31 cellular contexts compared by ENCODE assay signal in the genomic region with DNA sequence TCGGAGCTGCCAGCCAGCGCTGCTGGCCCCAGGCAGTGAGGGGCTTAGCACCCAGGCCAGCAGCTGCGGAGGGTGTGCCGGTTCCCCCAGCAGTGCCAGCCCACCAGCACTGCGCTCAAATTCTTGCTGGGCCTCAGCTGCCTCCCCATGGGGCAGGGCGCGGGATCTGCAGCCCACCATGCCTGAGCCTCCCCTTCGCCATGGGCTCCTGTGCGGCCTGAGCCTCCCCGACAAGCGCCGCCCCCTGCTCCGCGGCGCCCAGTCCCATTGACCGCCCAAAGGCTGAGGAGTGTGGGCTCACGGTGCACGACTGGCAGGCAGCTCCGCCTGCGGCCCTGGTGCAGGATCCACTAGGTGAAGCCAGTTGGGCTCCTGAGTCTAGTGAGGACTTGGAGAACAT.
"Had no signal": no experiment of that assay in that cellular context is flagged by ENCODE, and none has a peak within 500 bp of the region (broad histone marks: within the 10 kb centered on the region; RNA-seq: fewer than 3 reads in every experiment).

No MANE protein-coding gene starts in this region.

- ATAC-seq: activated CD4-positive, alpha-beta T cell treated with anti-CD3 and anti-CD28 coated beads for 36 hours; activated CD8-positive, alpha-beta memory T cell treated with anti-CD3 and anti-CD28 coated beads, Interleukin-2, amount 10 ng/mL, durations not matched to agents 7 days and 5 days; activated CD8-positive, alpha-beta T cell treated with anti-CD3 and anti-CD28 coated beads, Interleukin-2, amount 10 ng/mL, durations not matched to agents 7 days and 5 days; activated naive CD8-positive, alpha-beta T cell treated with anti-CD3 and anti-CD28 coated beads, Interleukin-2, amount 50 U/mL, for 24 hours; body of pancreas; esophagus mucosa; T-helper 17 cell had no signal

- H3K36me3 ChIP-seq: adrenal gland, colonic mucosa had no signal

- H3K4me1 Mint-ChIP-seq: activated CD4-positive, alpha-beta T cell treated with anti-CD3 and anti-CD28 coated beads for 36 hours; activated CD4-positive, alpha-beta T cell treated with anti-CD3 and anti-CD28 coated beads, Interleukin-2, amount 10 ng/mL, durations not matched to agents 24 days and 14 days; activated CD8-positive, alpha-beta memory T cell treated with anti-CD3 and anti-CD28 coated beads, Interleukin-2, amount 10 ng/mL, durations not matched to agents 7 days and 5 days; activated naive CD4-positive, alpha-beta T cell treated with anti-CD3 and anti-CD28 coated beads, Interleukin-2, amount 50 U/mL, for 24 hours; activated naive CD8-positive, alpha-beta T cell treated with anti-CD3 and anti-CD28 coated beads for 36 hours; activated naive CD8-positive, alpha-beta T cell treated with anti-CD3 and anti-CD28 coated beads, Interleukin-2, amount 50 U/mL, for 24 hours; endodermal cell; T-helper 17 cell had no signal

- H3K9me3 Mint-ChIP-seq: activated CD4-positive, alpha-beta T cell treated with anti-CD3 and anti-CD28 coated beads, Interleukin-2, amount 10 ng/mL, durations not matched to agents 24 days and 14 days; activated naive CD4-positive, alpha-beta T cell treated with anti-CD3 and anti-CD28 coated beads for 36 hours; activated naive CD4-positive, alpha-beta T cell treated with anti-CD3 and anti-CD28 coated beads, Interleukin-2, amount 50 U/mL, for 24 hours; activated naive CD8-positive, alpha-beta T cell treated with anti-CD3 and anti-CD28 coated beads for 36 hours; activated naive CD8-positive, alpha-beta T cell treated with anti-CD3 and anti-CD28 coated beads, Interleukin-2, amount 50 U/mL, for 24 hours; activated T-helper 1 cell treated with anti-CD3 and anti-CD28 coated beads, Interleukin-12 subunit alpha, Interleukin-12 subunit beta, Interleukin-2, Interleukin-4 antibody, amounts not matched to agents 30 ng/mL and 10 ng/mL and 1 ng/mL, durations not matched to agents 14 hours and 24 hours and 36 hours had no signal

- H3K27me3 ChIP-seq: adrenal gland, body of pancreas, colonic mucosa had no signal

- H3K27ac ChIP-seq: adrenal gland, body of pancreas, colonic mucosa had no signal

- H3K27me3 Mint-ChIP-seq: activated CD4-positive, alpha-beta T cell treated with anti-CD3 and anti-CD28 coated beads, Interleukin-2, amount 10 ng/mL, durations not matched to agents 24 days and 14 days; activated CD8-positive, alpha-beta memory T cell treated with anti-CD3 and anti-CD28 coated beads, Interleukin-2, amount 10 ng/mL, durations not matched to agents 7 days and 5 days had no signal

- H3K36me3 Mint-ChIP-seq: activated CD4-positive, alpha-beta memory T cell treated with anti-CD3 and anti-CD28 coated beads for 36 hours; activated CD8-positive, alpha-beta memory T cell treated with anti-CD3 and anti-CD28 coated beads, Interleukin-2, amount 10 ng/mL, durations not matched to agents 7 days and 5 days; activated naive CD4-positive, alpha-beta T cell treated with anti-CD3 and anti-CD28 coated beads, Interleukin-2, amount 50 U/mL, for 24 hours; activated naive CD8-positive, alpha-beta T cell treated with anti-CD3 and anti-CD28 coated beads for 36 hours had no signal

- H3K4me3 Mint-ChIP-seq: activated CD4-positive, alpha-beta memory T cell treated with anti-CD3 and anti-CD28 coated beads for 36 hours; activated CD4-positive, alpha-beta T cell treated with anti-CD3 and anti-CD28 coated beads for 36 hours; activated CD4-positive, alpha-beta T cell treated with anti-CD3 and anti-CD28 coated beads, Interleukin-2, amount 10 ng/mL, durations not matched to agents 24 days and 14 days; activated CD8-positive, alpha-beta memory T cell treated with anti-CD3 and anti-CD28 coated beads, Interleukin-2, amount 10 ng/mL, durations not matched to agents 7 days and 5 days; activated CD8-positive, alpha-beta T cell treated with anti-CD3 and anti-CD28 coated beads, Interleukin-2, amount 10 ng/mL, durations not matched to agents 7 days and 5 days; activated naive CD4-positive, alpha-beta T cell treated with anti-CD3 and anti-CD28 coated beads for 36 hours; activated naive CD4-positive, alpha-beta T cell treated with anti-CD3 and anti-CD28 coated beads, Interleukin-2, amount 50 U/mL, for 24 hours; activated naive CD8-positive, alpha-beta T cell treated with anti-CD3 and anti-CD28 coated beads for 36 hours; activated naive CD8-positive, alpha-beta T cell treated with anti-CD3 and anti-CD28 coated beads, Interleukin-2, amount 50 U/mL, for 24 hours; activated T-helper 1 cell treated with anti-CD3 and anti-CD28 coated beads, Interleukin-12 subunit alpha, Interleukin-12 subunit beta, Interleukin-2, Interleukin-4 antibody, amounts not matched to agents 30 ng/mL and 10 ng/mL and 1 ng/mL, durations not matched to agents 14 hours and 24 hours and 36 hours; endodermal cell; T-helper 17 cell; T-helper 2 cell treated with Interferon-gamma antibody and Interleukin-4, amounts not matched to agents 5 μg/mL and 100 μg/mL, for 36 hours had no signal

- FAIRE-seq: frontal cortex had no signal

- H3K4me3 ChIP-seq: adrenal gland, body of pancreas, colonic mucosa had no signal

- H3K4me1 ChIP-seq: adrenal gland, body of pancreas, colonic mucosa had no signal

- H3K9me3 ChIP-seq: adrenal gland, colonic mucosa had no signal

- H3K27ac Mint-ChIP-seq: activated CD4-positive, alpha-beta memory T cell treated with anti-CD3 and anti-CD28 coated beads for 36 hours; activated CD4-positive, alpha-beta T cell treated with anti-CD3 and anti-CD28 coated beads for 36 hours; activated CD4-positive, alpha-beta T cell treated with anti-CD3 and anti-CD28 coated beads, Interleukin-2, amount 10 ng/mL, durations not matched to agents 24 days and 14 days; activated CD8-positive, alpha-beta memory T cell treated with anti-CD3 and anti-CD28 coated beads, Interleukin-2, amount 10 ng/mL, durations not matched to agents 7 days and 5 days; activated CD8-positive, alpha-beta T cell treated with anti-CD3 and anti-CD28 coated beads, Interleukin-2, amount 10 ng/mL, durations not matched to agents 7 days and 5 days; activated naive CD4-positive, alpha-beta T cell treated with anti-CD3 and anti-CD28 coated beads for 36 hours; activated naive CD4-positive, alpha-beta T cell treated with anti-CD3 and anti-CD28 coated beads, Interleukin-2, amount 50 U/mL, for 24 hours; activated naive CD8-positive, alpha-beta T cell treated with anti-CD3 and anti-CD28 coated beads for 36 hours; activated naive CD8-positive, alpha-beta T cell treated with anti-CD3 and anti-CD28 coated beads, Interleukin-2, amount 50 U/mL, for 24 hours; activated T-helper 1 cell treated with anti-CD3 and anti-CD28 coated beads, Interleukin-12 subunit alpha, Interleukin-12 subunit beta, Interleukin-2, Interleukin-4 antibody, amounts not matched to agents 30 ng/mL and 10 ng/mL and 1 ng/mL, durations not matched to agents 14 hours and 24 hours and 36 hours; activated T-helper 2 cell treated with anti-CD3 and anti-CD28 coated beads, Interferon-gamma antibody, Interleukin-2, Interleukin-4, amounts not matched to agents 10 μg/mL and 5 μg/mL and 100 μg/mL, durations not matched to agents 14 hours and 24 hours and 36 hours; endodermal cell; T-helper 17 cell; T-helper 2 cell treated with Interferon-gamma antibody and Interleukin-4, amounts not matched to agents 5 μg/mL and 100 μg/mL, for 36 hours had no signal

- DNase-seq: activated CD4-positive, alpha-beta memory T cell treated with anti-CD3 and anti-CD28 coated beads for 36 hours; activated CD4-positive, alpha-beta T cell treated with anti-CD3 and anti-CD28 coated beads for 36 hours; activated CD4-positive, alpha-beta T cell treated with anti-CD3 and anti-CD28 coated beads, Interleukin-2, amount 10 ng/mL, durations not matched to agents 24 days and 14 days; activated CD4-positive, CD25-positive, alpha-beta regulatory T cell; activated CD4-positive, CD25-positive, alpha-beta regulatory T cell treated with anti-CD3 and anti-CD28 coated beads, Interleukin-2, amount 50 U/mL, for 72 hours; activated CD8-positive, alpha-beta memory T cell treated with anti-CD3 and anti-CD28 coated beads, Interleukin-2, amount 10 ng/mL, durations not matched to agents 7 days and 5 days; activated CD8-positive, alpha-beta memory T cell treated with anti-CD3 and anti-CD28 coated beads, Interleukin-2, amount 50 U/mL, for 4 hours; activated CD8-positive, alpha-beta T cell treated with anti-CD3 and anti-CD28 coated beads, Interleukin-2, amount 10 ng/mL, durations not matched to agents 7 days and 5 days; activated effector memory CD4-positive, alpha-beta T cell treated with anti-CD3 and anti-CD28 coated beads, Interleukin-2, amount 50 U/mL, for 16 hours; activated naive CD4-positive, alpha-beta T cell treated with anti-CD3 and anti-CD28 coated beads for 36 hours; activated naive CD8-positive, alpha-beta T cell treated with anti-CD3 and anti-CD28 coated beads for 36 hours; activated naive CD8-positive, alpha-beta T cell treated with anti-CD3 and anti-CD28 coated beads, Interleukin-2, amount 50 U/mL, for 24 hours; activated T-cell treated with anti-CD3 and anti-CD28 coated beads, Interleukin-2, amount 50 U/mL, for 1 hour; activated T-cell treated with anti-CD3 and anti-CD28 coated beads, Interleukin-2, amount 50 U/mL, for 48 hours; adrenal gland; amygdala; caudate nucleus; colonic mucosa; effector memory CD4-positive, alpha-beta T cell; endodermal cell; foreskin fibroblast; T-helper 1 cell; T-helper 17 cell; T1000 had no signal
